In the genomic region with DNA sequence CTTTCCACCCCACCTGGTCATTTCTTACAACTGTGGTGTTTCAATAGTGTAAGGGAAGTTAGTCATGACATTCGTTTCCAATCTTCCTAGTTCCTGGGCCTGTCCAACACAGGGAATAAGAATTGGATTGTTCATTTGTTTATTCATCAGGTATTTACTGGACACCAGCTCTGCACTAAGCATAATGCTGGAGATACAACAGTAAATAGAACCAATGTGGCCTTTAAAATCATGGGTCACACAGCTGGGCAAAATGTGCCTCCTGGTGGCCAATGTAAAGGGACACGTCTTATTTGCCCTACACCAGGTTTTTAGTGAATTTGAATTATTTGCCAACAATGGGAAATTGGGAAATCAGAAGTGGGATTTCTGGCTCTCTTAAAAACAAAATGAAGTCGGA, we compare ENCODE assay signal across 1 cellular context.
TF ChIP-seq lines count a peak whose summit lies in the region.

No MANE protein-coding gene starts in this region.

TF ChIP-seq in HepG2, 621 proteins besides CTCF, POLR2A, EP300 and RAD21:
- TF ChIP-seq YEATS2 (CRISPR knock-in tag; IDR thresholded peaks at IDR 0.05; ENCODE audit: borderline replicate concordance): no peak
- 0 out of 2 replicates have a peak, but pooled peaks have one; percentile 16 for TF ChIP-seq STAG1 (CRISPR knock-in tag; IDR thresholded peaks at IDR 0.05)
- peak; percentile 37; the same call in 1 of the 2 replicates for TF ChIP-seq ZSCAN31 (CRISPR knock-in tag; IDR thresholded peaks at IDR 0.05; ENCODE audit: low read depth)
